Comparison of ENCODE assay signal across 17 cellular contexts in the genomic region with DNA sequence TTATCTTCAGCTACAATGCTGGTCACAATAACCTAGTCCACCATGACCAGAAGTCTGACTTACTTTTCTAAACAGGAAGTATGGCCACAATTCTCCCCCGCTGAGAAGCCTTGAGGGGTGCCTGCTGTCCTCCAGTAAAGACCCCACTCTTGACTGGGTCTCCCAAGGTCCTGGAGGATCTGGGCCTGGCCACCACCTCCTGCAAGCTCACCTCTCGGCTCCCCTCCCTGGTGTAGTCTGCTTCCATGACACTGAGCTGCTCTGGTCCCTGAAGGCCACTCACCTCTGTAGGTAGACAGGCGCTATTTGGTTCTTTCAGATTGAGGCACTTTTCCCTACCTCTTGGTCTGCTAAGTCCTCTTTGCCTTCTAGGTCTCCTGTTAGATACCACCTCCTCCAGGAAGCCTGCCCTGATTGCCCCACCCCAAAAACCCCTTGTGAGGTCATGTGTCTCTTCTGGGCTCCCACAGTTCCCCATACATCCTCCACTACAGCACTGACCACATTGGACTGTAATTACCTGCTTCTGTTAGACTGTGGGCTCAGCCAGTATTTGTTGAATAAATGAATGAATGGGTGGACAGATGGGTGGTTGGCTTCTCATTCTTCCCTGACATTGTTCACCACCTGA.
DNase-seq lines count a peak whose midpoint lies in the region; ATAC-seq and TF ChIP-seq lines count a peak whose summit lies in the region.
"Had no signal": no experiment of that assay in that cellular context is flagged by ENCODE, and none has a peak within 500 bp of the region (broad histone marks: within the 10 kb centered on the region; RNA-seq: fewer than 3 reads in every experiment).

No MANE protein-coding gene starts in this region.

- no peak overlapping the region for H2AK5ac ChIP-seq in mesendoderm (ENCODE audit: low read length)

- H3K27ac Mint-ChIP-seq in activated CD4-positive, alpha-beta T cell treated with anti-CD3 and anti-CD28 coated beads, Interleukin-2, amount 10 ng/mL, durations not matched to agents 24 days and 14 days, result no peak overlapping the region
- peak overlapping the region in 8 of 9 donors; percentile 9 to 87 (median 70) for H3K27ac Mint-ChIP-seq in naive thymus-derived CD4-positive, alpha-beta T cell

- H3K23ac ChIP-seq in mesendoderm (ENCODE audit: low read length), result no peak overlapping the region

- H3K4me3 ChIP-seq in right cardiac atrium (ENCODE audit: low read length) (no peak overlapping the region), mesendoderm (ENCODE audit: low read length) (no peak overlapping the region), WERI-Rb-1 (ENCODE audit: low read depth, low read length) (no peak overlapping the region)
- no peak overlapping the region for H3K4me3 ChIP-seq in naive thymus-derived CD4-positive, alpha-beta T cell (ENCODE audit: low read length)
- H3K4me3 ChIP-seq: GM12878 had no signal

- no peaks in the 10 kb centered on the region for H3K36me3 Mint-ChIP-seq in activated CD4-positive, alpha-beta T cell treated with anti-CD3 and anti-CD28 coated beads, Interleukin-2, amount 10 ng/mL, durations not matched to agents 24 days and 14 days (ENCODE audit: low read depth)
- peaks cover 0 to 13% (median 4%) of the 10 kb centered on the region in 5 donors for H3K36me3 Mint-ChIP-seq in naive thymus-derived CD4-positive, alpha-beta T cell

- H3K4me3 Mint-ChIP-seq in activated CD4-positive, alpha-beta T cell treated with anti-CD3 and anti-CD28 coated beads, Interleukin-2, amount 10 ng/mL, durations not matched to agents 24 days and 14 days, result no peak overlapping the region
- no peak overlapping the region for H3K4me3 Mint-ChIP-seq in naive thymus-derived CD4-positive, alpha-beta T cell

- POLR2A ChIA-PET in naive thymus-derived CD4-positive, alpha-beta T cell (lab: Charles Lee), result interaction anchor here (0.6 kb wide), 1 partner anchor 15 kb away, joined by 3 read pairs; no protein-coding TSS in a partner anchor

- H3K9ac ChIP-seq in mesendoderm (ENCODE audit: low read length), result no peak overlapping the region

- no peaks in the 10 kb centered on the region for H3K36me3 ChIP-seq in naive thymus-derived CD4-positive, alpha-beta T cell (ENCODE audit: control insufficient read depth in 2 of 3, insufficient read depth in 3 of 3, low read length in 3 of 3)
- H3K36me3 ChIP-seq in mesendoderm (ENCODE audit: control insufficient read depth, insufficient read depth, low read length) (no peaks in the 10 kb centered on the region), WERI-Rb-1 (no peaks in the 10 kb centered on the region)

- H3K9me3 ChIP-seq in right cardiac atrium (ENCODE audit: control insufficient read depth, low read length) (no peaks in the 10 kb centered on the region), WERI-Rb-1 (ENCODE audit: severe bottlenecking) (no peaks in the 10 kb centered on the region)
- H3K9me3 ChIP-seq in naive thymus-derived CD4-positive, alpha-beta T cell (ENCODE audit: control insufficient read depth in 2 of 3, low read length in 3 of 3), result no peaks in the 10 kb centered on the region

- H3K4ac ChIP-seq in mesendoderm (ENCODE audit: low read depth, low read length), result no peak overlapping the region

- H4K8ac ChIP-seq in mesendoderm (ENCODE audit: low read depth, low read length), result no peak overlapping the region

- H3K18ac ChIP-seq in mesendoderm (ENCODE audit: low read length), result no peak overlapping the region

- TF ChIP-seq CTCF in WERI-Rb-1 (IDR thresholded peaks at IDR 0.05; ENCODE audit: low read depth, low read length), result no peak

- H3K79me1 ChIP-seq in mesendoderm (ENCODE audit: low read length), result no peaks in the 10 kb centered on the region

- H3K9me3 Mint-ChIP-seq in activated CD4-positive, alpha-beta T cell treated with anti-CD3 and anti-CD28 coated beads, Interleukin-2, amount 10 ng/mL, durations not matched to agents 24 days and 14 days, result no peaks in the 10 kb centered on the region
- peaks cover 0 to 3% (median 0%) of the 10 kb centered on the region in 11 donors for H3K9me3 Mint-ChIP-seq in naive thymus-derived CD4-positive, alpha-beta T cell

- H2BK5ac ChIP-seq in mesendoderm (ENCODE audit: low read length), result no peak overlapping the region

- H3K27ac ChIP-seq in right cardiac atrium (ENCODE audit: low read length) (no peak overlapping the region), mesendoderm (ENCODE audit: low read depth, low read length) (no peak overlapping the region), WERI-Rb-1 (no peak overlapping the region)
- no peak overlapping the region for H3K27ac ChIP-seq in naive thymus-derived CD4-positive, alpha-beta T cell (ENCODE audit: low read depth, low read length)

- H2BK120ac ChIP-seq in mesendoderm (ENCODE audit: low read depth, low read length), result no peak overlapping the region

- DNase-seq in activated CD4-positive, alpha-beta T cell treated with anti-CD3 and anti-CD28 coated beads, Interleukin-2, amount 10 ng/mL, durations not matched to agents 24 days and 14 days, result peak; percentile 69
- no peak for DNase-seq in activated CD4-positive, alpha-beta T cell treated with anti-CD3 and anti-CD28 coated beads for 4 hours
- DNase-seq in right cardiac atrium (peak in 2 of 3 donors; percentile 6 to 22), Right ventricle myocardium superior (no peak), mesendoderm (no peak), WERI-Rb-1 (no peak), RPMI8226 (no peak)
- no peak for DNase-seq in naive thymus-derived CD4-positive, alpha-beta T cell
- DNase-seq: 8988T, C1 segment of cervical spinal cord, Calu3, DMS79, Kasumi-1, NCI-H1417 treated with DMSO at 0.1 percent for 48 hours, NCI-H2029, NCI-H510A treated with DMSO at 0.1 percent for 48 hours had no signal

- peaks cover 1% of the 10 kb centered on the region for H3K27me3 Mint-ChIP-seq in activated CD4-positive, alpha-beta T cell treated with anti-CD3 and anti-CD28 coated beads, Interleukin-2, amount 10 ng/mL, durations not matched to agents 24 days and 14 days
- H3K27me3 Mint-ChIP-seq in naive thymus-derived CD4-positive, alpha-beta T cell, result no peaks in the 10 kb centered on the region

- CTCF ChIA-PET in naive thymus-derived CD4-positive, alpha-beta T cell (lab: Charles Lee), result no interaction called here

- ATAC-seq in right cardiac atrium (no peak), Right ventricle myocardium superior (ENCODE audit: poor library complexity) (no peak)
- ATAC-seq in naive thymus-derived CD4-positive, alpha-beta T cell, result no peak
- ATAC-seq: GM12878 had no signal

- WGBS in right cardiac atrium, result 97% methylated on average over 3 of the region's 3 CpGs
- WGBS in mesendoderm (ENCODE audit: extremely low coverage, insufficient coverage, low lambda C conversion rate), result no CpG with 5 or more reads among the region's 3 CpGs

- H3K4me2 ChIP-seq in mesendoderm (ENCODE audit: low read length), result no peak overlapping the region

- H3K4me1 Mint-ChIP-seq in activated CD4-positive, alpha-beta T cell treated with anti-CD3 and anti-CD28 coated beads, Interleukin-2, amount 10 ng/mL, durations not matched to agents 24 days and 14 days, result peaks cover 30% of the 10 kb centered on the region
- peaks cover 29 to 58% (median 45%) of the 10 kb centered on the region in 7 donors for H3K4me1 Mint-ChIP-seq in naive thymus-derived CD4-positive, alpha-beta T cell

- no peaks in the 10 kb centered on the region for H3K27me3 ChIP-seq in right cardiac atrium (ENCODE audit: control insufficient read depth, insufficient read depth)
- no peaks in the 10 kb centered on the region for H3K27me3 ChIP-seq in naive thymus-derived CD4-positive, alpha-beta T cell (ENCODE audit: control insufficient read depth in 2 of 2, insufficient read depth in 2 of 2, low read length in 2 of 2)
- no peaks in the 10 kb centered on the region for H3K27me3 ChIP-seq in mesendoderm (ENCODE audit: insufficient read depth, low read length, poor library complexity)
- no peaks in the 10 kb centered on the region for H3K27me3 ChIP-seq in WERI-Rb-1 (ENCODE audit: insufficient read depth, low read depth, severe bottlenecking)

- H4K5ac ChIP-seq in mesendoderm (ENCODE audit: low read length), result no peak overlapping the region

- intact Hi-C loops in activated CD4-positive, alpha-beta T cell treated with anti-CD3 and anti-CD28 coated beads, Interleukin-2, amount 10 ng/mL, durations not matched to agents 24 days and 14 days (cut with micrococcal nuclease), result no loop called here
- intact Hi-C loops in right cardiac atrium (cut with DNase I), result no loop called here
- intact Hi-C loops in Right ventricle myocardium superior (cut with DNase I), result no loop called here
- intact Hi-C loops in naive thymus-derived CD4-positive, alpha-beta T cell (cut with micrococcal nuclease), result no loop called here

- no peaks in the 10 kb centered on the region for H3K79me2 ChIP-seq in mesendoderm (ENCODE audit: control insufficient read depth, insufficient read depth, low read length)

- H2BK15ac ChIP-seq in mesendoderm (replicated peaks; ENCODE audit: low read depth), result no peak overlapping the region

- no peak overlapping the region for H3K56ac ChIP-seq in mesendoderm (ENCODE audit: low read length)

- H3K4me1 ChIP-seq in right cardiac atrium (ENCODE audit: control insufficient read depth, insufficient read depth, low read length), result no peaks in the 10 kb centered on the region
- H3K4me1 ChIP-seq in naive thymus-derived CD4-positive, alpha-beta T cell (ENCODE audit: control insufficient read depth in 2 of 2, insufficient read depth in 2 of 2, low read length in 2 of 2), result peaks cover 14% of the 10 kb centered on the region in 2 donors
- H3K4me1 ChIP-seq in mesendoderm (ENCODE audit: control insufficient read depth, low read depth, low read length), result peaks cover 1% of the 10 kb centered on the region

Comparison
In these comparisons a context has a peak if more than half of its experiments do, and no peak if none do; other contexts are left out.
1. DNase-seq: peak in activated CD4-positive, alpha-beta T cell treated with anti-CD3 and anti-CD28 coated beads, Interleukin-2, amount 10 ng/mL, durations not matched to agents 24 days and 14 days (single experiment) and right cardiac atrium (2 of 3); none in activated CD4-positive, alpha-beta T cell treated with anti-CD3 and anti-CD28 coated beads for 4 hours (0 of 2), Right ventricle myocardium superior (single experiment), naive thymus-derived CD4-positive, alpha-beta T cell (0 of 9), mesendoderm (single experiment), WERI-Rb-1 (single experiment) and RPMI8226 (single experiment).